In the genomic region with DNA sequence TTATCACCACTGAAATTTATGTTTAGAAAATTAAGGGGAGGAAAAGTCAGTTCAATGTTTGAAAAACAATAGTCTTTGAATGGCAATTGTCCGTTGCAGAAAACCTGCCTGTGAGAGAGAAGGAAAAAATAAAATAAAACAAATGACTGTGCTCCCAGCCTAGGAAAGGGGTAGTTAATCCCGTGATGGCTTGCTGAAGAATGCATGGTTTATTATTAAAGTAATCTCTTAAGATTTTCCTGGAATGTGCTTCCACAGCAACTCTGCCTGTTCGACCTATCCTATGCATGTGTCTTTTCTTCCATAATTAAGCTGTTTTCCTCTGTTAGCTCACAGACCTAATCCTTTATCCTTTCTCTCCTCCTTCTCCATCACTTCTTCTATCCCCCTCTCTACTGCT, we compare ENCODE assay signal across 16 cellular contexts. TPM values are rescaled to one million over a fixed set of nuclear protein-coding genes. Genes with fewer than 3 reads are reported as not detected.
DNase-seq lines count a peak whose midpoint lies in the region; FAIRE-seq and TF ChIP-seq lines count a peak whose summit lies in the region.
"Had no signal": no experiment of that assay in that cellular context is flagged by ENCODE, and none has a peak within 500 bp of the region (broad histone marks: within the 10 kb centered on the region; RNA-seq: fewer than 3 reads in every experiment).

No MANE protein-coding gene starts in this region.

- intact Hi-C loops in endothelial cell of umbilical vein (cut with micrococcal nuclease) (loop anchor here (2.0 to 10.0 kb wide), 3 partner anchors 50 to 1262 kb away; a partner anchor contains a TSS), ovary (cut with DNase I) (loop anchor here in 1 of 4 donors (5.0 to 10.0 kb wide), 2 partner anchors 110 to 352 kb away; a partner anchor contains a TSS)

- no peaks in the 10 kb centered on the region for H3K9me3 Mint-ChIP-seq in neural progenitor cell
- H3K9me3 Mint-ChIP-seq: stimulated activated memory B cell treated with anti-CD40 and anti-IgM and Interleukin-4, amounts not matched to agents 10 μg/mL and 1 μg/mL and 100 μg/mL, for 72 hours had no signal

- H3K27ac ChIP-seq in endothelial cell of umbilical vein (ENCODE audit: insufficient read depth, low read depth, low read length) (peak overlapping the region; percentile 91), neural progenitor cell (no peak overlapping the region), ovary (no peak overlapping the region)
- H3K27ac ChIP-seq: foreskin keratinocyte, neutrophil had no signal

- TF ChIP-seq POLR2A in endothelial cell of umbilical vein (IDR thresholded peaks at IDR 0.05; ENCODE audit: low read depth, low read length), result no peak
- TF ChIP-seq POLR2A in ovary (IDR thresholded peaks at IDR 0.05), result no peak

- H3K9me3 ChIP-seq in MG63 (no peaks in the 10 kb centered on the region), endothelial cell of umbilical vein (replicated peaks; ENCODE audit: control insufficient read depth, insufficient read depth, low read length) (no peaks in the 10 kb centered on the region), neural progenitor cell (ENCODE audit: low read depth) (no peaks in the 10 kb centered on the region), ovary (no peaks in the 10 kb centered on the region)
- H3K9me3 ChIP-seq: neutrophil had no signal

- H3K4me3 ChIP-seq in MG63 (peak overlapping the region; percentile 70), endothelial cell of umbilical vein (replicated peaks in 1 of 3; ENCODE audit: insufficient read depth in 1 of 3, low read depth in 1 of 3, low read length in 3 of 3) (no peak overlapping the region), neural progenitor cell (no peak overlapping the region), ovary (no peak overlapping the region)

- H3K27me3 Mint-ChIP-seq in neural progenitor cell (ENCODE audit: insufficient read depth, low read depth), result peaks cover 3% of the 10 kb centered on the region

- H3K4me1 ChIP-seq in endothelial cell of umbilical vein (ENCODE audit: control insufficient read depth, extremely low read depth, insufficient read depth, low read length) (peaks cover 39% of the 10 kb centered on the region), neural progenitor cell (peaks cover 29% of the 10 kb centered on the region), ovary (ENCODE audit: insufficient read depth) (peaks cover 11% of the 10 kb centered on the region)

- DNase-seq in AG08396 (ENCODE audit: low spot score) (peak; percentile 49), MG63 (no peak), endothelial cell of umbilical vein (ENCODE audit: low read depth, low spot score) (no peak), neural progenitor cell (ENCODE audit: low spot score) (peak; percentile 11), pons (ENCODE audit: low spot score) (no peak), NCI-H1694 treated with DMSO at 0.1 percent for 48 hours (lab: John Stamatoyannopoulos, UW) (no peak), ovary (no peak), T-helper 2 cell (no peak)
- DNase-seq: activated gamma-delta T cell; foreskin keratinocyte; left cardiac atrium; stimulated activated CD4-positive, alpha-beta T cell treated with anti-CD3 and anti-CD28 coated beads, Interleukin-1b, Interleukin-23, amount 100 ng/mL, for 48 hours had no signal

- H4K20me1 ChIP-seq in endothelial cell of umbilical vein (replicated peaks; ENCODE audit: control insufficient read depth, extremely low read depth, insufficient read depth, low read length), result no peaks in the 10 kb centered on the region
- no peaks in the 10 kb centered on the region for H4K20me1 ChIP-seq in neural progenitor cell (ENCODE audit: low read depth)

- H3K4me2 ChIP-seq in endothelial cell of umbilical vein (ENCODE audit: insufficient read depth, low read length) (peak overlapping the region; percentile 68), neural progenitor cell (no peak overlapping the region)

- no peak overlapping the region for H3K27ac Mint-ChIP-seq in neural progenitor cell
- H3K27ac Mint-ChIP-seq: CD14-positive monocyte; stimulated activated memory B cell treated with anti-CD40 and anti-IgM and Interleukin-4, amounts not matched to agents 10 μg/mL and 1 μg/mL and 100 μg/mL, for 72 hours had no signal

- POLR2A ChIA-PET in endothelial cell of umbilical vein (lab: Charles Lee), result no interaction called here

- peak overlapping the region; percentile 76 for H2AFZ ChIP-seq in endothelial cell of umbilical vein (ENCODE audit: low read depth, low read length)
- no peak overlapping the region for H2AFZ ChIP-seq in neural progenitor cell (replicated peaks)

- no peaks in the 10 kb centered on the region for H3K9me1 ChIP-seq in endothelial cell of umbilical vein (replicated peaks; ENCODE audit: control insufficient read depth, extremely low read depth, insufficient read depth, low read length)

- no peak overlapping the region for H3K4me3 Mint-ChIP-seq in neural progenitor cell
- H3K4me3 Mint-ChIP-seq: stimulated activated memory B cell treated with anti-CD40 and anti-IgM and Interleukin-4, amounts not matched to agents 10 μg/mL and 1 μg/mL and 100 μg/mL, for 72 hours had no signal

- CTCF ChIA-PET in endothelial cell of umbilical vein (lab: Charles Lee), result interaction anchor here (1.5 to 8.4 kb wide), 4 partner anchors 74 to 121 kb away, joined by 4 to 210 read pairs (median 48); no protein-coding TSS in a partner anchor

- WGBS in ovary, 3 donors, result 0 to 9% (median 4%) methylated on average over 3 of the region's 3 CpGs

- TF ChIP-seq CTCF in endothelial cell of umbilical vein (IDR thresholded peaks at IDR 0.05; ENCODE audit: extremely low read depth in 1 of 2, insufficient read depth in 1 of 2, low read depth in 1 of 2, low read length in 2 of 2) (no peak), neural progenitor cell (IDR thresholded peaks at IDR 0.05) (no peak), ovary (IDR thresholded peaks at IDR 0.05) (no peak)

- H3F3A ChIP-seq in neural progenitor cell (ENCODE audit: low read depth), result peaks cover 24% of the 10 kb centered on the region

- H3K79me2 ChIP-seq in endothelial cell of umbilical vein (ENCODE audit: control insufficient read depth, insufficient read depth, low read length) (peaks cover 25% of the 10 kb centered on the region), neural progenitor cell (ENCODE audit: low read depth) (no peaks in the 10 kb centered on the region)

- peaks cover 36% of the 10 kb centered on the region for H3K4me1 Mint-ChIP-seq in neural progenitor cell

- H3K36me3 Mint-ChIP-seq in neural progenitor cell, result no peaks in the 10 kb centered on the region
- H3K36me3 Mint-ChIP-seq: stimulated activated memory B cell treated with anti-CD40 and anti-IgM and Interleukin-4, amounts not matched to agents 10 μg/mL and 1 μg/mL and 100 μg/mL, for 72 hours had no signal

- H3K27me3 ChIP-seq in MG63, result no peaks in the 10 kb centered on the region
- H3K27me3 ChIP-seq in endothelial cell of umbilical vein (ENCODE audit: control insufficient read depth in 2 of 2, insufficient read depth in 2 of 2, low read length in 2 of 2), result no peaks in the 10 kb centered on the region
- no peaks in the 10 kb centered on the region for H3K27me3 ChIP-seq in neural progenitor cell
- no peaks in the 10 kb centered on the region for H3K27me3 ChIP-seq in ovary
- H3K27me3 ChIP-seq: foreskin keratinocyte had no signal

- FAIRE-seq in endothelial cell of umbilical vein (lab: Jason Lieb, UNC), result peak; percentile 46

- no TSS peak for BruUV-seq in endothelial cell of umbilical vein (replicated peaks; lab: Mats Ljungman, UMichigan)

- dilution Hi-C loops in endothelial cell of umbilical vein (cut with MboI; ENCODE audit: extremely low pct_ligation_motif_present, low sequenced_read_pairs), result no loop called here

- H3K9ac ChIP-seq in endothelial cell of umbilical vein (replicated peaks; ENCODE audit: extremely low read depth, insufficient read depth, low read length) (peak overlapping the region; percentile 58), neural progenitor cell (no peak overlapping the region)

- H3K36me3 ChIP-seq in MG63, result peaks cover 9% of the 10 kb centered on the region
- H3K36me3 ChIP-seq in endothelial cell of umbilical vein (ENCODE audit: control insufficient read depth in 2 of 2, extremely low read depth in 1 of 2, insufficient read depth in 2 of 2, low read length in 2 of 2), result no peaks in the 10 kb centered on the region
- no peaks in the 10 kb centered on the region for H3K36me3 ChIP-seq in neural progenitor cell
- no peaks in the 10 kb centered on the region for H3K36me3 ChIP-seq in ovary
- H3K36me3 ChIP-seq: neutrophil had no signal

- TF ChIP-seq EP300 in ovary (IDR thresholded peaks at IDR 0.05), result no peak

TF ChIP-seq in endothelial cell of umbilical vein, 7 proteins besides CTCF, POLR2A, EP300 and RAD21:
- TF ChIP-seq FOS (IDR thresholded peaks at IDR 0.05; ENCODE audit: borderline replicate concordance, insufficient read depth, low read length) (no peak), POLR2AphosphoS5 (IDR thresholded peaks at IDR 0.05; ENCODE audit: insufficient read depth, low read depth, low read length) (no peak), GATA2 (IDR thresholded peaks at IDR 0.05; ENCODE audit: insufficient read depth, insufficient read length, low read depth, low read length) (no peak), EZH2 (IDR thresholded peaks at IDR 0.05; ENCODE audit: borderline replicate concordance, low read depth, low read length, severe bottlenecking) (no peak), MYC (IDR thresholded peaks at IDR 0.05; ENCODE audit: low read depth, low read length) (no peak), JUN (IDR thresholded peaks at IDR 0.05; ENCODE audit: borderline replicate concordance, insufficient read depth, insufficient read length, low read depth) (no peak)
- TF ChIP-seq, protein P1, sequence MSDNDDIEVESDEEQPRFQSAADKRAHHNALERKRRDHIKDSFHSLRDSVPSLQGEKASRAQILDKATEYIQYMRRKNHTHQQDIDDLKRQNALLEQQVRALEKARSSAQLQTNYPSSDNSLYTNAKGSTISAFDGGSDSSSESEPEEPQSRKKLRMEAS (IDR thresholded peaks at IDR 0.05; ENCODE audit: insufficient read depth, insufficient read length), result no peak

RNA-seq across cellular contexts. Expression of a gene that starts 2.4 kb away (rescaled TPM):
- 49.6 and 53.1 TPM in 2 replicates for total RNA-seq in MG63 (2014; rRNA removed; shearing (Covaris generic); ENCODE audit: low replicate concordance)
- total RNA-seq in endothelial cell of umbilical vein (245 and 283 TPM in 2 replicates), neural progenitor cell (ENCODE audit: low replicate concordance) (9.9 and 10.3 TPM in 2 replicates), ovary (10 to 100 TPM; 25.0 to 79.0 (median 38.7) TPM)
- polyA plus RNA-seq in endothelial cell of umbilical vein (168 TPM in 2 replicates), ovary (100 to 1,000 TPM in 1 of 2 donors, 10 to 100 TPM in 1; 26.7 to 118 TPM)
- 142 and 143 TPM in 2 replicates for polyA plus RNA-seq in endothelial cell of umbilical vein (2011; cell fraction: cytosol; rRNA removed)
- 403 and 406 TPM in 2 replicates for polyA plus RNA-seq in endothelial cell of umbilical vein (2011; cell fraction: nucleus; rRNA removed)
- polyA plus RNA-seq in endothelial cell of umbilical vein (2012), result 155 and 160 TPM in 2 replicates
- 381 and 392 TPM in 2 replicates for polyA minus RNA-seq in endothelial cell of umbilical vein
- polyA minus RNA-seq in endothelial cell of umbilical vein (2011; cell fraction: cytosol; rRNA and poly(A)+ RNA removed), result 71.7 TPM
- polyA minus RNA-seq in endothelial cell of umbilical vein (2011; cell fraction: nucleus; rRNA and poly(A)+ RNA removed), result 989 and 991 TPM in 2 replicates
- total RNA-seq: T-helper 2 cell treated with Interferon-gamma antibody and Interleukin-4, amounts not matched to agents 100 ng/mL and 5 ng/mL, for 36 hours had no signal

Comparison
In these comparisons a context has a peak if more than half of its experiments do, and no peak if none do; other contexts are left out.
1. DNase-seq: peak in AG08396 (single experiment) and neural progenitor cell (single experiment); none in MG63 (single experiment), endothelial cell of umbilical vein (single experiment), pons (single experiment), NCI-H1694 treated with DMSO at 0.1 percent for 48 hours (single experiment), ovary (0 of 5) and T-helper 2 cell (0 of 5).